Comparison of ENCODE assay signal across 18 cellular contexts in genomic region chr13:32229443-32229842, GRCh38.
DNase-seq lines count a peak whose midpoint lies in the region; ATAC-seq, FAIRE-seq and TF ChIP-seq lines count a peak whose summit lies in the region.
"Had no signal": no experiment of that assay in that cellular context is flagged by ENCODE, and none has a peak within 500 bp of the region (broad histone marks: within the 10 kb centered on the region; RNA-seq: fewer than 3 reads in every experiment).

No MANE protein-coding gene starts in this region.

- TF ChIP-seq POLR2A in H54 (IDR thresholded peaks at IDR 0.05; ENCODE audit: low read depth, low read length), result no peak

- peak; percentile 90 for DNase-seq in DMS 273 (lab: John Stamatoyannopoulos, UW; ENCODE audit: unreplicated experiment)
- DNase-seq in NCI-H146 (lab: John Stamatoyannopoulos, UW), result peak; percentile 53
- peak; percentile 88 for DNase-seq in NCI-H748 (lab: John Stamatoyannopoulos, UW; ENCODE audit: unreplicated experiment)
- no peak for DNase-seq in glutamatergic neuron
- no peak for DNase-seq in HCEC 1CT
- no peak for DNase-seq in H54 (ENCODE audit: insufficient read length, low spot score)
- no peak for DNase-seq in globus pallidus (ENCODE audit: low spot score)
- DNase-seq: activated CD8-positive, alpha-beta T cell treated with anti-CD3 and anti-CD28 coated beads, Interleukin-2, amount 10 ng/mL, durations not matched to agents 7 days and 5 days; activated effector memory CD4-positive, alpha-beta T cell treated with Interleukin-2 at 50 U/mL for 16 hours; amniotic stem cell; Calu3; colonic mucosa; erythroblast; islet precursor cell; Kasumi-1; NCI-H1930 had no signal

- peaks cover 2% of the 10 kb centered on the region for H3K27me3 Mint-ChIP-seq in glutamatergic neuron (ENCODE audit: unreplicated experiment)

- no peak for TF ChIP-seq CTCF in glutamatergic neuron (IDR thresholded peaks at IDR 0.05; ENCODE audit: partially characterized antibody, unreplicated experiment)

- peaks cover 39% of the 10 kb centered on the region for H3K4me1 Mint-ChIP-seq in glutamatergic neuron (ENCODE audit: low read depth, unreplicated experiment)

- peaks cover 3% of the 10 kb centered on the region for H3K9me3 Mint-ChIP-seq in glutamatergic neuron (ENCODE audit: unreplicated experiment)

- FAIRE-seq in H54 (lab: Jason Lieb, UNC), result no peak

- peak overlapping the region; percentile 68 for H3K27ac Mint-ChIP-seq in glutamatergic neuron (ENCODE audit: unreplicated experiment)
- H3K27ac Mint-ChIP-seq: activated CD8-positive, alpha-beta T cell treated with anti-CD3 and anti-CD28 coated beads, Interleukin-2, amount 10 ng/mL, durations not matched to agents 7 days and 5 days had no signal

- peaks cover under 1% of the 10 kb centered on the region for H3K36me3 Mint-ChIP-seq in glutamatergic neuron (ENCODE audit: unreplicated experiment)

- ATAC-seq in HG03342 (IDR thresholded peaks at IDR 0.05; ENCODE audit: unreplicated experiment), result no peak
- ATAC-seq: activated CD8-positive, alpha-beta T cell treated with anti-CD3 and anti-CD28 coated beads, Interleukin-2, amount 10 ng/mL, durations not matched to agents 7 days and 5 days; Panc1 had no signal

- H3K4me3 Mint-ChIP-seq in glutamatergic neuron (ENCODE audit: unreplicated experiment), result peak overlapping the region; percentile 7
- H3K4me3 Mint-ChIP-seq: activated CD8-positive, alpha-beta T cell treated with anti-CD3 and anti-CD28 coated beads, Interleukin-2, amount 10 ng/mL, durations not matched to agents 7 days and 5 days had no signal

Comparison
In these comparisons a context has a peak if more than half of its experiments do, and no peak if none do; other contexts are left out.
1. DNase-seq: peak in DMS 273 (single experiment), NCI-H146 (single experiment) and NCI-H748 (single experiment); none in glutamatergic neuron (single experiment), HCEC 1CT (single experiment), H54 (single experiment) and globus pallidus (single experiment).